In the genomic region with DNA sequence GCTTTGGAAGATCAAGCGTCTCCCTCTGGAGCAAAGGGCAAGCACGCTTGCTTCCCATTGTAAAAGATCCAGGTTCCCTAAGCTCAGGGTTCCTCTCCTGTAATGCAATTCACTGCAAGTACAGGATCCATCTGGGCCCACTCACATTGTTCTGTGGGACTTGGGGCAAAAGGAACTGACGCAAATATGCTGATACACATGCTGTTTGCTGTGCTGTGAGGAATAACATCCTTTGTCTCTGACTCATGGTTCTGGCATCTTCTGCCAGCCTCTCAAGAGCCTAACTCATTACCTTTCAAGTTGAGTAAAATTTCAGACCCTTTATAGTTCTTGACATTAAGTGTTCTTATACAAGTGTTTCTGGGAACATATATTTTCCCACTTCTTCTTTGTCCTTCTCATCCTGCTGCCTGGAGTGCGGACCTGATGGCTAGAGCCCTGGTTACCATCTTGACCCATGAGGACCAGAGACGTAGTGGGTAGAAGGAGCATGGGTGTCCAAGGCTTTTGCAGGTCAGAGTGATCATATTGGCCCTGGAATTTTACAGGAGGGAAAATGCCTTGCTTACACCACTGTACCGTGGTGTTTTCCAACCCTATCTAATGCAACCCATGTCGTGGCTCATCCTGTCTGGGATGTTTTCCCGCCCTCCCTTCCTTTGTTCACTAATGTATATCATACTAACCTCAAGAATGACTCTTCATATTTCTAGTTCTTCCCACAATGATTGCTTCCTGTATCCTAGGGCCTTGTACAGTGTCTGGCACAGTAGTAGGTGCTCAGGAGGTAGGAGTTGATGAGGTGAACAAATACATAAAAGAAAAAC, we compare ENCODE assay signal across 15 cellular contexts.
A peak's percentile ranks its signal among the peaks of the same experiment; 100 is the strongest.
DNase-seq lines count a peak whose midpoint lies in the region; ATAC-seq, FAIRE-seq and TF ChIP-seq lines count a peak whose summit lies in the region.
"Had no signal": no experiment of that assay in that cellular context is flagged by ENCODE, and none has a peak within 500 bp of the region (broad histone marks: within the 10 kb centered on the region; RNA-seq: fewer than 3 reads in every experiment).

No MANE protein-coding gene starts in this region.

- TF ChIP-seq CTCF in A549 (IDR thresholded peaks at IDR 0.05), result no peak
- no peak for TF ChIP-seq CTCF in mammary epithelial cell (conservative IDR thresholded peaks at IDR 0.05 in 1 of 2, IDR thresholded peaks at IDR 0.05 in 1 of 2; ENCODE audit: extremely low read depth in 1 of 2, insufficient read depth in 1 of 2, low read depth in 1 of 2, low read length in 2 of 2)
- TF ChIP-seq CTCF in kidney epithelial cell (IDR thresholded peaks at IDR 0.05; ENCODE audit: insufficient read depth, low read length, poor library complexity, severe bottlenecking), result no peak

- no peak for TF ChIP-seq POLR2A in A549 (IDR thresholded peaks at IDR 0.05; ENCODE audit: low read length)

- H3K9me3 ChIP-seq in A549 (no peaks in the 10 kb centered on the region), mammary epithelial cell (replicated peaks; ENCODE audit: insufficient read depth, low read length) (peaks cover 19% of the 10 kb centered on the region)

- H3K4me2 ChIP-seq in A549 (no peak overlapping the region), mammary epithelial cell (ENCODE audit: insufficient read depth, low read depth, low read length) (peak overlapping the region; percentile 19)
- H3K4me2 ChIP-seq: BLaER1 had no signal

- H3K4me1 ChIP-seq in A549 (peaks cover 11% of the 10 kb centered on the region), mammary epithelial cell (ENCODE audit: insufficient read depth, low read length) (peaks cover 12% of the 10 kb centered on the region)

- H3K36me3 ChIP-seq in mammary epithelial cell (ENCODE audit: insufficient read depth, low read length) (no peaks in the 10 kb centered on the region), kidney epithelial cell (ENCODE audit: control insufficient read depth, insufficient read depth, low read length) (no peaks in the 10 kb centered on the region)
- H3K36me3 ChIP-seq: BLaER1 had no signal

- H4K20me1 ChIP-seq in mammary epithelial cell (ENCODE audit: insufficient read depth, low read length), result no peaks in the 10 kb centered on the region
- H4K20me1 ChIP-seq: BLaER1 had no signal

- no peak overlapping the region for H3K4me3 Mint-ChIP-seq in activated T-helper 2 cell treated with anti-CD3 and anti-CD28 coated beads, Interferon-gamma antibody, Interleukin-2, Interleukin-4, amounts not matched to agents 10 μg/mL and 5 μg/mL and 100 μg/mL, durations not matched to agents 14 hours and 24 hours and 36 hours (ENCODE audit: low read depth)
- H3K4me3 Mint-ChIP-seq in activated CD8-positive, alpha-beta memory T cell treated with anti-CD3 and anti-CD28 coated beads, Interleukin-2, amount 10 ng/mL, durations not matched to agents 7 days and 5 days, result no peak overlapping the region
- H3K4me3 Mint-ChIP-seq: activated naive CD8-positive, alpha-beta T cell; stimulated activated naive CD8-positive, alpha-beta T cell treated with anti-CD3 and anti-CD28 coated beads, Interleukin-15, Interleukin-2, amounts not matched to agents 100 ng/mL and 50 ng/mL, for 24 hours had no signal

- H2AFZ ChIP-seq in mammary epithelial cell (ENCODE audit: low read depth, low read length), result no peak overlapping the region

- POLR2A ChIA-PET in A549 (lab: Yijun Ruan, JAX), result no interaction called here

- TF ChIP-seq RAD21 in A549 (conservative IDR thresholded peaks at IDR 0.05 in 1 of 2, IDR thresholded peaks at IDR 0.05 in 1 of 2), result no peak

- H3K79me2 ChIP-seq in mammary epithelial cell (ENCODE audit: insufficient read depth, low read length), result no peaks in the 10 kb centered on the region

- CTCF ChIA-PET in A549 (lab: Yijun Ruan, JAX) (interaction anchor here (0.6 kb wide), 1 partner anchor 511 kb away, joined by 3 read pairs; no protein-coding TSS in a partner anchor), mammary epithelial cell (lab: Charles Lee; ENCODE audit: low non-redundant PET) (no interaction called here)
- CTCF ChIA-PET in activated CD8-positive, alpha-beta memory T cell treated with anti-CD3 and anti-CD28 coated beads, Interleukin-2, amount 10 ng/mL, durations not matched to agents 7 days and 5 days (lab: Charles Lee), result no interaction called here

- H3K9ac ChIP-seq in mammary epithelial cell (ENCODE audit: insufficient read depth, low read length), result no peak overlapping the region
- H3K9ac ChIP-seq: BLaER1 had no signal

- no peaks in the 10 kb centered on the region for H3K36me3 Mint-ChIP-seq in activated T-helper 2 cell treated with anti-CD3 and anti-CD28 coated beads, Interferon-gamma antibody, Interleukin-2, Interleukin-4, amounts not matched to agents 10 μg/mL and 5 μg/mL and 100 μg/mL, durations not matched to agents 14 hours and 24 hours and 36 hours (ENCODE audit: low read depth)
- no peaks in the 10 kb centered on the region for H3K36me3 Mint-ChIP-seq in activated CD8-positive, alpha-beta memory T cell treated with anti-CD3 and anti-CD28 coated beads, Interleukin-2, amount 10 ng/mL, durations not matched to agents 7 days and 5 days
- H3K36me3 Mint-ChIP-seq: activated naive CD8-positive, alpha-beta T cell had no signal

- H3K4me1 Mint-ChIP-seq in activated T-helper 2 cell treated with anti-CD3 and anti-CD28 coated beads, Interferon-gamma antibody, Interleukin-2, Interleukin-4, amounts not matched to agents 10 μg/mL and 5 μg/mL and 100 μg/mL, durations not matched to agents 14 hours and 24 hours and 36 hours (ENCODE audit: low read depth), result no peaks in the 10 kb centered on the region
- no peaks in the 10 kb centered on the region for H3K4me1 Mint-ChIP-seq in activated CD8-positive, alpha-beta memory T cell treated with anti-CD3 and anti-CD28 coated beads, Interleukin-2, amount 10 ng/mL, durations not matched to agents 7 days and 5 days

- ATAC-seq in A549, result peak; percentile 40 to 72; a peak in 3 of 6 replicates
- ATAC-seq in activated CD8-positive, alpha-beta memory T cell treated with anti-CD3 and anti-CD28 coated beads, Interleukin-2, amount 10 ng/mL, durations not matched to agents 7 days and 5 days, result no peak

- no peaks in the 10 kb centered on the region for H3K27me3 ChIP-seq in mammary epithelial cell (ENCODE audit: insufficient read depth, low read length)
- peaks cover 15% of the 10 kb centered on the region for H3K27me3 ChIP-seq in kidney epithelial cell (ENCODE audit: control insufficient read depth, insufficient read depth, low read length)

- DNase-seq in A549 (ENCODE audit: low read depth in 1 of 2, low spot score in 1 of 2) (peak in 1 of 2 experiments; percentile 50), HS-27A (ENCODE audit: low read depth) (peak; percentile 85), mammary epithelial cell (peak; percentile 78), kidney epithelial cell (ENCODE audit: low read depth) (peak; percentile 84), cerebellar nuclear complex (lab: John Stamatoyannopoulos, UW) (no peak)
- no peak for DNase-seq in activated T-helper 2 cell treated with anti-CD3 and anti-CD28 coated beads, Interferon-gamma antibody, Interleukin-2, Interleukin-4, amounts not matched to agents 10 μg/mL and 5 μg/mL and 100 μg/mL, durations not matched to agents 14 hours and 24 hours and 36 hours (ENCODE audit: low spot score)
- DNase-seq in activated CD8-positive, alpha-beta memory T cell treated with anti-CD3 and anti-CD28 coated beads, Interleukin-2, amount 10 ng/mL, durations not matched to agents 7 days and 5 days, result no peak
- DNase-seq in activated CD4-positive, alpha-beta T cell treated with anti-CD3 and anti-CD28 coated beads for 48 hours, result no peak
- DNase-seq: activated CD4-positive, alpha-beta T cell treated with anti-CD3 and anti-CD28 coated beads for 4 hours; SHP77 had no signal

- no peaks in the 10 kb centered on the region for H3K9me3 Mint-ChIP-seq in activated T-helper 2 cell treated with anti-CD3 and anti-CD28 coated beads, Interferon-gamma antibody, Interleukin-2, Interleukin-4, amounts not matched to agents 10 μg/mL and 5 μg/mL and 100 μg/mL, durations not matched to agents 14 hours and 24 hours and 36 hours
- H3K9me3 Mint-ChIP-seq in activated CD8-positive, alpha-beta memory T cell treated with anti-CD3 and anti-CD28 coated beads, Interleukin-2, amount 10 ng/mL, durations not matched to agents 7 days and 5 days (ENCODE audit: low read depth), result no peaks in the 10 kb centered on the region
- H3K9me3 Mint-ChIP-seq: stimulated activated naive CD8-positive, alpha-beta T cell treated with anti-CD3 and anti-CD28 coated beads, Interleukin-15, Interleukin-2, amounts not matched to agents 100 ng/mL and 50 ng/mL, for 24 hours had no signal

- WGBS in A549 (ENCODE audit: missing lambda C conversion rate), result 67% methylated on average over 8 of the region's 8 CpGs
- WGBS in mammary epithelial cell (ENCODE audit: low coverage, missing lambda C conversion rate), result 80% methylated on average over 7 of the region's 8 CpGs

- no peak overlapping the region for H3K27ac Mint-ChIP-seq in activated T-helper 2 cell treated with anti-CD3 and anti-CD28 coated beads, Interferon-gamma antibody, Interleukin-2, Interleukin-4, amounts not matched to agents 10 μg/mL and 5 μg/mL and 100 μg/mL, durations not matched to agents 14 hours and 24 hours and 36 hours
- H3K27ac Mint-ChIP-seq in activated CD8-positive, alpha-beta memory T cell treated with anti-CD3 and anti-CD28 coated beads, Interleukin-2, amount 10 ng/mL, durations not matched to agents 7 days and 5 days, result no peak overlapping the region
- H3K27ac Mint-ChIP-seq: activated naive CD8-positive, alpha-beta T cell; stimulated activated naive CD8-positive, alpha-beta T cell treated with anti-CD3 and anti-CD28 coated beads, Interleukin-15, Interleukin-2, amounts not matched to agents 100 ng/mL and 50 ng/mL, for 24 hours had no signal

- dilution Hi-C loops in mammary epithelial cell (cut with HindIII; ENCODE audit: low sequenced_read_pairs), result loop anchor here (5.0 kb wide), 2 partner anchors 52 to 63 kb away; no protein-coding TSS in a partner anchor

- H3K27me3 Mint-ChIP-seq in activated T-helper 2 cell treated with anti-CD3 and anti-CD28 coated beads, Interferon-gamma antibody, Interleukin-2, Interleukin-4, amounts not matched to agents 10 μg/mL and 5 μg/mL and 100 μg/mL, durations not matched to agents 14 hours and 24 hours and 36 hours (ENCODE audit: low read depth), result peaks cover 40% of the 10 kb centered on the region
- H3K27me3 Mint-ChIP-seq in activated CD8-positive, alpha-beta memory T cell treated with anti-CD3 and anti-CD28 coated beads, Interleukin-2, amount 10 ng/mL, durations not matched to agents 7 days and 5 days, result peaks cover 34% of the 10 kb centered on the region

- intact Hi-C loops in mammary epithelial cell (cut with micrococcal nuclease), result loop anchor here (5.0 kb wide), 1 partner anchor 32 kb away; no protein-coding TSS in a partner anchor
- intact Hi-C loops in activated T-helper 2 cell treated with anti-CD3 and anti-CD28 coated beads, Interferon-gamma antibody, Interleukin-2, Interleukin-4, amounts not matched to agents 10 μg/mL and 5 μg/mL and 100 μg/mL, durations not matched to agents 14 hours and 24 hours and 36 hours (cut with micrococcal nuclease), result no loop called here

- H3K4me3 ChIP-seq in A549 (no peak overlapping the region), mammary epithelial cell (replicated peaks in 1 of 3; ENCODE audit: insufficient read depth in 1 of 3, low read depth in 2 of 3, low read length in 3 of 3) (no peak overlapping the region), kidney epithelial cell (ENCODE audit: low read depth, low read length) (no peak overlapping the region)
- H3K4me3 ChIP-seq: BLaER1 had no signal

- no TSS peak for BruUV-seq in mammary epithelial cell (replicated peaks; lab: Mats Ljungman, UMichigan)

- in situ Hi-C loops in mammary epithelial cell (cut with MboI; ENCODE audit: low sequenced_read_pairs in 2 of 2), result no loop called here

- no peak for FAIRE-seq in A549 (lab: Jason Lieb, UNC)
- FAIRE-seq: frontal cortex, GM12892 had no signal

- no peak for TF ChIP-seq EP300 in A549 (IDR thresholded peaks at IDR 0.05)

- H3K27ac ChIP-seq in A549 (no peak overlapping the region), mammary epithelial cell (ENCODE audit: insufficient read depth, low read depth, low read length) (no peak overlapping the region)
- H3K27ac ChIP-seq: BLaER1 had no signal

Comparison
In these comparisons a context has a peak if more than half of its experiments do, and no peak if none do; other contexts are left out.
1. DNase-seq: peak in HS-27A (single experiment), mammary epithelial cell (single experiment) and kidney epithelial cell (single experiment); none in activated T-helper 2 cell treated with anti-CD3 and anti-CD28 coated beads, Interferon-gamma antibody, Interleukin-2, Interleukin-4, amounts not matched to agents 10 μg/mL and 5 μg/mL and 100 μg/mL, durations not matched to agents 14 hours and 24 hours and 36 hours (single experiment), cerebellar nuclear complex (0 of 2), activated CD8-positive, alpha-beta memory T cell treated with anti-CD3 and anti-CD28 coated beads, Interleukin-2, amount 10 ng/mL, durations not matched to agents 7 days and 5 days (single experiment) and activated CD4-positive, alpha-beta T cell treated with anti-CD3 and anti-CD28 coated beads for 48 hours (single experiment).